In genomic region chr13:32538234-32538620, GRCh38 we compare ENCODE assay signal across 8 cellular contexts. TPM values are rescaled to one million over a fixed set of nuclear protein-coding genes. Genes with fewer than 3 reads are reported as not detected.
DNase-seq lines count a peak whose midpoint lies in the region; ATAC-seq and TF ChIP-seq lines count a peak whose summit lies in the region.

No MANE protein-coding gene starts in this region.

- H3K4me1 Mint-ChIP-seq in naive B cell: peaks cover 37 to 54% (median 46%) of the 10 kb centered on the region in 3 donors

- H3K9me3 ChIP-seq in SU-DHL-6 (ENCODE audit: insufficient read depth, low read length): no peaks in the 10 kb centered on the region

- ATAC-seq in GM19025 (IDR thresholded peaks at IDR 0.05; ENCODE audit: low read depth, unreplicated experiment) (peak; percentile 72), HG03097 (IDR thresholded peaks at IDR 0.05; ENCODE audit: low FRiP score, unreplicated experiment) (peak; percentile 76), naive B cell (ENCODE audit: low read depth in 2 of 2) (peak; percentile 73 to 75)

- H3K27ac Mint-ChIP-seq in naive B cell: peak overlapping the region; percentile 98 to 100 (median 100)

- no peaks in the 10 kb centered on the region for H3K27me3 Mint-ChIP-seq in naive B cell

- no peaks in the 10 kb centered on the region for H3K27me3 ChIP-seq in SU-DHL-6 (ENCODE audit: low read length)

- TF ChIP-seq CTCF in SU-DHL-6 (IDR thresholded peaks at IDR 0.05; ENCODE audit: insufficient read depth, low read length, poor library complexity, severe bottlenecking) (no peak), epithelial cell of proximal tubule (conservative IDR thresholded peaks at IDR 0.05; ENCODE audit: low read depth, low read length) (no peak)

- H3K9me3 Mint-ChIP-seq in naive B cell: no peaks in the 10 kb centered on the region

- H2AFZ ChIP-seq in SU-DHL-6 (ENCODE audit: low read depth, low read length, severe bottlenecking): peak overlapping the region; percentile 98

- peak overlapping the region; percentile 94 to 100 (median 99) for H3K4me3 Mint-ChIP-seq in naive B cell

- no peaks in the 10 kb centered on the region for H4K20me1 ChIP-seq in SU-DHL-6 (ENCODE audit: low read depth, low read length)

- H3K36me3 Mint-ChIP-seq in naive B cell: peaks cover 18 to 21% of the 10 kb centered on the region in 2 donors

- H3K4me3 ChIP-seq in SU-DHL-6 (ENCODE audit: insufficient read depth, low read length, poor library complexity, severe bottlenecking) (peak overlapping the region; percentile 79), epithelial cell of proximal tubule (ENCODE audit: low read depth, low read length) (peak overlapping the region; percentile 70)

- peak overlapping the region; percentile 74 for H3K9ac ChIP-seq in SU-DHL-6 (ENCODE audit: low read length)

- H3F3A ChIP-seq in SU-DHL-6 (ENCODE audit: insufficient read depth): peaks cover 4% of the 10 kb centered on the region; the same call in 1 of the 2 replicates

- H3K79me2 ChIP-seq in SU-DHL-6 (ENCODE audit: insufficient read depth, low read length): peaks cover 43% of the 10 kb centered on the region

- H3K4me2 ChIP-seq in SU-DHL-6 (ENCODE audit: low read depth, low read length, poor library complexity, severe bottlenecking): peak overlapping the region; percentile 83

- peak; percentile 84 for DNase-seq in CD1c-positive myeloid dendritic cell (ENCODE audit: extremely low spot score)
- DNase-seq in epithelial cell of proximal tubule (ENCODE audit: low read depth): no peak
- DNase-seq in naive B cell: no peak
- no peak for DNase-seq in NCI-H1105 (lab: John Stamatoyannopoulos, UW)
- DNase-seq in NCI-H1436 (lab: John Stamatoyannopoulos, UW): no peak

- peaks cover 19% of the 10 kb centered on the region for H3K36me3 ChIP-seq in SU-DHL-6 (ENCODE audit: low read length)

- no peaks in the 10 kb centered on the region for H3K9me2 ChIP-seq in SU-DHL-6 (replicated peaks; ENCODE audit: insufficient read depth, low read length)

- peak overlapping the region; percentile 63 for H3K27ac ChIP-seq in SU-DHL-6 (ENCODE audit: low read depth, low read length)

RNA-seq across cellular contexts. Expression of gene N4BP2L2, which starts 0.4 kb away (rescaled TPM):
- total RNA-seq in epithelial cell of proximal tubule: 28.6 and 38.7 TPM in 2 replicates
- polyA plus RNA-seq in naive B cell (ENCODE audit: low read depth in 6 of 6): 100 to 1,000 TPM; 164 to 230 (median 195) TPM

RNA-seq across cellular contexts. Expression of gene PDS5B, which starts 48.0 kb away (rescaled TPM):
- 12.4 and 13.9 TPM in 2 replicates for total RNA-seq in epithelial cell of proximal tubule
- polyA plus RNA-seq in naive B cell (ENCODE audit: low read depth in 6 of 6): 10 to 100 TPM; 38.8 to 50.4 (median 43.0) TPM
